ENCODE assay signal across 9 cellular contexts in the genomic region with DNA sequence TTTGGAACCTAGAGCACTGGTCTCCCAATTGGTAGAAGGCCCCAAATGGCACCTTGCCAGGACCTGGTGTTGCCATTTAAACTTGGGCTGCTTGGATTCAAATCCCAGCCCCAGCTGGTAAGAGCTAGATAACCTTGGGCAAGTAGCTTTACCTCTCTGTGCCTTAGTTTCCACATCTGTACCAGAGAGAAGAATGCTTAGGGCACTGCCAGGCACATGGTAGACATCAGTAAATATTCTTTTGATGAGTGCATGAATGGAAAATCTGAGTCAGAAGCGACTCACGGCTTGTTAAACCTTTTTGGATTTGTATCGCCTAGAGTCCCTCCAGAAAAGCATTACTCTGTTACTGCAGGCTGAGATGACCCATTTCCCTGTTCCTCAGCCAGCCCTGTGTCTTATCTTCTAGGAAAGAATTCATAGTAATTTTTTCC.
A peak's percentile ranks its signal among the peaks of the same experiment; 100 is the strongest.
DNase-seq lines count a peak whose midpoint lies in the region; ATAC-seq and TF ChIP-seq lines count a peak whose summit lies in the region.
"Had no signal": no experiment of that assay in that cellular context is flagged by ENCODE, and none has a peak within 500 bp of the region (broad histone marks: within the 10 kb centered on the region; RNA-seq: fewer than 3 reads in every experiment).

No MANE protein-coding gene starts in this region.

- no peaks in the 10 kb centered on the region for H3K9me3 ChIP-seq in Karpas-422 (ENCODE audit: low read length)
- H3K9me3 ChIP-seq: body of pancreas had no signal

- ATAC-seq in naive B cell (ENCODE audit: low read depth in 2 of 2) (no peak), GM19395 (IDR thresholded peaks at IDR 0.05; ENCODE audit: unreplicated experiment) (no peak)
- ATAC-seq: body of pancreas had no signal

- peaks cover 45% of the 10 kb centered on the region for H3K4me1 ChIP-seq in Karpas-422 (ENCODE audit: low read length)

- no peak for TF ChIP-seq CTCF in brain microvascular endothelial cell (IDR thresholded peaks at IDR 0.05; ENCODE audit: low read depth, low read length, missing control alignments)

- H3K9me2 ChIP-seq in Karpas-422 (replicated peaks; ENCODE audit: insufficient read depth, low read length) = no peaks in the 10 kb centered on the region

- no peak overlapping the region for H3K4me2 ChIP-seq in Karpas-422 (ENCODE audit: low read depth, low read length, poor library complexity, severe bottlenecking)

- no peak overlapping the region for H2AFZ ChIP-seq in Karpas-422 (ENCODE audit: low read length)

- H3K36me3 ChIP-seq in Karpas-422 (ENCODE audit: insufficient read depth, low read length) = no peaks in the 10 kb centered on the region
- peaks cover 5% of the 10 kb centered on the region for H3K36me3 ChIP-seq in brain microvascular endothelial cell (replicated peaks)

- H3K4me3 ChIP-seq in Karpas-422 (ENCODE audit: low read length) (no peak overlapping the region), brain microvascular endothelial cell (ENCODE audit: low read depth, low read length) (no peak overlapping the region)
- H3K4me3 ChIP-seq: body of pancreas had no signal

- H3K36me3 Mint-ChIP-seq in naive B cell = peaks cover 15 to 16% of the 10 kb centered on the region in 2 donors

- H3K27ac Mint-ChIP-seq in naive B cell = peak overlapping the region in 5 of 6 donors; percentile 7 to 88 (median 41)

- H3K4me1 Mint-ChIP-seq in naive B cell = peaks cover 29 to 76% (median 48%) of the 10 kb centered on the region in 3 donors

- H3K79me2 ChIP-seq in Karpas-422 (ENCODE audit: low read length) = peaks cover 86% of the 10 kb centered on the region

- no peaks in the 10 kb centered on the region for H3K27me3 Mint-ChIP-seq in naive B cell

- in situ Hi-C loops in brain microvascular endothelial cell (cut with HindIII; ENCODE audit: low pct_ligation_motif_present, low sequenced_read_pairs) = no loop called here

- no peak overlapping the region for H3K9ac ChIP-seq in Karpas-422 (ENCODE audit: low read length)

- H4K20me1 ChIP-seq in Karpas-422 (ENCODE audit: insufficient read depth, low read depth, low read length) = 0 out of 2 replicates have a peak, but pooled peaks cover under 1% of the 10 kb centered on the region

- H3K9me3 Mint-ChIP-seq in naive B cell = no peaks in the 10 kb centered on the region

- H3K27ac ChIP-seq in Karpas-422 (ENCODE audit: low read length) (peak overlapping the region; percentile 61), brain microvascular endothelial cell (peak overlapping the region; percentile 98)

- no peaks in the 10 kb centered on the region for H3K27me3 ChIP-seq in Karpas-422 (ENCODE audit: low read length)
- no peaks in the 10 kb centered on the region for H3K27me3 ChIP-seq in brain microvascular endothelial cell (replicated peaks)
- H3K27me3 ChIP-seq: body of pancreas had no signal

- H3K4me3 Mint-ChIP-seq in naive B cell = peak overlapping the region in 1 of 8 donors; percentile 82

- DNase-seq in Daoy (ENCODE audit: low read depth) (peak; percentile 87), Karpas-422 (no peak), brain microvascular endothelial cell (peak; percentile 83), naive B cell (no peak), NCI-H2029 treated with DMSO at 0.1 percent for 48 hours (lab: John Stamatoyannopoulos, UW) (no peak), DMS153 treated with DMSO at 0.1 percent for 48 hours (lab: John Stamatoyannopoulos, UW; ENCODE audit: unreplicated experiment) (no peak), NCI-H526 treated with DMSO at 0.1 percent for 48 hours (lab: John Stamatoyannopoulos, UW) (no peak)

Comparison
In these comparisons a context has a peak if more than half of its experiments do, and no peak if none do; other contexts are left out.
1. DNase-seq: peak in Daoy (single experiment) and brain microvascular endothelial cell (single experiment); none in Karpas-422 (single experiment), naive B cell (single experiment), NCI-H2029 treated with DMSO at 0.1 percent for 48 hours (single experiment), DMS153 treated with DMSO at 0.1 percent for 48 hours (single experiment) and NCI-H526 treated with DMSO at 0.1 percent for 48 hours (single experiment).